10 cellular contexts compared by ENCODE assay signal in the genomic region with DNA sequence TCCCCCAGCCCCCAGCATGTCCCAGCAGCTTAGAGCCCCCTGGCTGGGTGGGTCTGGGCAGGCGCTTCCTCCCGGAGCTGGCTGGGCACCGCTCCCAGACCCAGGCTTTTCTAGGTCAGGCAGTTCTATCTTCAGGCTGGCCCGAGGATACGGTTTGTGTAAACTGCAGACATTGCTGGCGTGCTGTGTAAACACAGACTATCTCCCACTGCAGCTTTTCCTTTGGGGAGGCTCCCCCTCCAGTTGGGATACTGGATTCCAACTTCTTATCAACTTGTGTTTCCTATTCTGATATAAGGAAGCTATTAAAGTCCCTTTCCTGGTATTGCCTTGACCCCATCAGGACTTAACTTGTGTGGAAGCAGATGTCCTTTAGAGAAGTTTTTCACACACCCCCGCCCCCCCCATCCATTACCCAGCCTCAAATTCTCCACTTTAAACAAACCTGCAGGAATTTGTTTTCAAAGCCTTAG. TPM values are rescaled to one million over a fixed set of nuclear protein-coding genes. Genes with fewer than 3 reads are reported as not detected.
DNase-seq lines count a peak whose midpoint lies in the region; ATAC-seq, FAIRE-seq and TF ChIP-seq lines count a peak whose summit lies in the region.
"Had no signal": no experiment of that assay in that cellular context is flagged by ENCODE, and none has a peak within 500 bp of the region (broad histone marks: within the 10 kb centered on the region; RNA-seq: fewer than 3 reads in every experiment).

No MANE protein-coding gene starts in this region.

- peak overlapping the region; percentile 76 for H2AFZ ChIP-seq in K562 (ENCODE audit: low read depth, low read length)

- DNase-seq in COR-L47 (lab: John Stamatoyannopoulos, UW) (peak; percentile 26), K562 (ENCODE audit: extremely low read depth in 1 of 4, low spot score in 3 of 4) (peak; percentile 25 to 42 (median 32)), kidney (peak; percentile 81), posterior cingulate gyrus (peak in 7 of 10 donors; percentile 16 to 87 (median 44)), cortex of kidney (lab: John Stamatoyannopoulos, UW) (no peak), GM20000 (ENCODE audit: low spot score) (no peak), Ammon's horn (ENCODE audit: low spot score) (no peak), T1000 (lab: John Stamatoyannopoulos, UW) (no peak)
- DNase-seq: activated CD8-positive, alpha-beta T cell treated with anti-CD3 and anti-CD28 coated beads for 36 hours; BE2C had no signal

- intact Hi-C loops in K562 (cut with micrococcal nuclease) (no loop called here), kidney (cut with DNase I) (no loop called here), posterior cingulate gyrus (cut with DNase I) (no loop called here)

- no peak for TF ChIP-seq RAD21 in K562 (CRISPR knock-in tag; conservative IDR thresholded peaks at IDR 0.05 in 1 of 2, IDR thresholded peaks at IDR 0.05 in 1 of 2)

- no peak overlapping the region for H3K9ac ChIP-seq in K562 (ENCODE audit: insufficient read depth in 1 of 2, low read depth in 2 of 2, low read length in 2 of 2)
- no peak overlapping the region for H3K9ac ChIP-seq in kidney (ENCODE audit: low read length in 2 of 2)

- H3K4me1 ChIP-seq in K562 (replicated peaks in 1 of 2; ENCODE audit: control insufficient read depth in 2 of 2, insufficient read depth in 2 of 2, low read length in 2 of 2) (peaks cover 0 to 8% of the 10 kb centered on the region in 2 experiments; a peak in 4 of 5 replicates), kidney (ENCODE audit: control insufficient read depth in 1 of 2, insufficient read depth in 1 of 2, low read depth in 1 of 2, low read length in 2 of 2) (peaks cover 2 to 5% of the 10 kb centered on the region in 2 donors)
- H3K4me1 ChIP-seq: BE2C had no signal

- no peak overlapping the region for H3K4me3 ChIP-seq in K562
- H3K4me3 ChIP-seq in kidney (ENCODE audit: low read length in 2 of 2) = no peak overlapping the region

- CTCF ChIA-PET in K562 (lab: Yijun Ruan, JAX; ENCODE audit: low intra/inter-chr PET ratio) = no interaction called here

- FAIRE-seq in K562 (lab: Jason Lieb, UNC) (peak; percentile 84), kidney (lab: Jason Lieb, UNC) (no peak)

- peak; percentile 41; the same call in 1 of the 2 replicates for TF ChIP-seq EP300 in K562 (IDR thresholded peaks at IDR 0.05; ENCODE audit: low read length)

- no peaks in the 10 kb centered on the region for H3K27me3 ChIP-seq in K562 (ENCODE audit: control insufficient read depth in 2 of 2, insufficient read depth in 2 of 2, low read length in 2 of 2)
- H3K27me3 ChIP-seq: BE2C had no signal

- H3K36me3 ChIP-seq in K562 (ENCODE audit: control insufficient read depth, insufficient read depth, low read length) (no peaks in the 10 kb centered on the region), kidney (ENCODE audit: control insufficient read depth in 1 of 2, insufficient read depth in 2 of 2, low read length in 2 of 2) (no peaks in the 10 kb centered on the region)
- H3K36me3 ChIP-seq: BE2C had no signal

- TF ChIP-seq CTCF in K562 (IDR thresholded peaks at IDR 0.05 in 2 of 3, conservative IDR thresholded peaks at IDR 0.05 in 1 of 3; ENCODE audit: insufficient read depth in 2 of 3, low read depth in 1 of 3, low read length in 3 of 3) = no peak
- no peak for TF ChIP-seq CTCF in kidney (IDR thresholded peaks at IDR 0.05; ENCODE audit: borderline replicate concordance, extremely low read depth, insufficient read depth)
- no peak for TF ChIP-seq CTCF in GM20000 (IDR thresholded peaks at IDR 0.05; ENCODE audit: extremely low read depth, missing control alignments)

- no peaks in the 10 kb centered on the region for H3K9me1 ChIP-seq in K562 (ENCODE audit: control insufficient read depth, insufficient read depth, low read length)

- peak; percentile 74 for ATAC-seq in K562
- ATAC-seq: activated CD8-positive, alpha-beta T cell treated with anti-CD3 and anti-CD28 coated beads for 36 hours had no signal

- POLR2A ChIA-PET in K562 (lab: Yijun Ruan, JAX) = interaction anchor here (0.6 to 1.3 kb wide), 4 partner anchors 8 to 42 kb away, joined by 3 to 4 read pairs (median 4); partner anchors contain the start of gene GNA13

- WGBS in K562 (ENCODE audit: insufficient coverage, low coverage, missing lambda C conversion rate) = 21% methylated on average over 7 of the region's 7 CpGs

- H3K27ac ChIP-seq in K562 (ENCODE audit: extremely low read depth, low read depth, low read length) (no peak overlapping the region), kidney (ENCODE audit: low read depth in 2 of 2, low read length in 2 of 2) (no peak overlapping the region)

- peak overlapping the region; percentile 43 for H3K4me2 ChIP-seq in K562 (ENCODE audit: insufficient read depth, low read length)

- no peaks in the 10 kb centered on the region for H4K20me1 ChIP-seq in K562 (replicated peaks; ENCODE audit: control insufficient read depth, insufficient read depth, low read length)

- no peak for TF ChIP-seq POLR2A in K562 (conservative IDR thresholded peaks at IDR 0.05)

- BruUV-seq in K562 (replicated peaks; lab: Mats Ljungman, UMichigan) = no TSS peak

- in situ Hi-C loops in K562 (cut with MboI) = no loop called here

- H3K79me2 ChIP-seq in K562 (ENCODE audit: control insufficient read depth, insufficient read depth, low read length) = no peaks in the 10 kb centered on the region

- H3K9me3 ChIP-seq in K562 (replicated peaks; ENCODE audit: control insufficient read depth, insufficient read depth, low read depth, low read length) (no peaks in the 10 kb centered on the region), kidney (ENCODE audit: control insufficient read depth in 1 of 2, low read length in 2 of 2) (no peaks in the 10 kb centered on the region)
- H3K9me3 ChIP-seq: BE2C had no signal

TF ChIP-seq in K562, 482 proteins besides CTCF, POLR2A, EP300 and RAD21 (continues in another document):
- TF ChIP-seq FOXA3 (CRISPR knock-in tag; conservative IDR thresholded peaks at IDR 0.05 in 1 of 2, IDR thresholded peaks at IDR 0.05 in 1 of 2) = peak; percentile 79 to 93
- TF ChIP-seq FOXK2 (conservative IDR thresholded peaks at IDR 0.05 in 1 of 2, IDR thresholded peaks at IDR 0.05 in 1 of 2; ENCODE audit: low read depth in 2 of 2) = peak; percentile 60 to 62; a peak in 1 of 4 replicates
- TF ChIP-seq, protein P1, sequence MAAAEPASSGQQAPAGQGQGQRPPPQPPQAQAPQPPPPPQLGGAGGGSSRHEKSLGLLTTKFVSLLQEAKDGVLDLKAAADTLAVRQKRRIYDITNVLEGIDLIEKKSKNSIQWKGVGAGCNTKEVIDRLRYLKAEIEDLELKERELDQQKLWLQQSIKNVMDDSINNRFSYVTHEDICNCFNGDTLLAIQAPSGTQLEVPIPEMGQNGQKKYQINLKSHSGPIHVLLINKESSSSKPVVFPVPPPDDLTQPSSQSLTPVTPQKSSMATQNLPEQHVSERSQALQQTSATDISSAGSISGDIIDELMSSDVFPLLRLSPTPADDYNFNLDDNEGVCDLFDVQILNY (CRISPR knock-in tag; IDR thresholded peaks at IDR 0.05) = no peak
- TF ChIP-seq, protein P2, sequence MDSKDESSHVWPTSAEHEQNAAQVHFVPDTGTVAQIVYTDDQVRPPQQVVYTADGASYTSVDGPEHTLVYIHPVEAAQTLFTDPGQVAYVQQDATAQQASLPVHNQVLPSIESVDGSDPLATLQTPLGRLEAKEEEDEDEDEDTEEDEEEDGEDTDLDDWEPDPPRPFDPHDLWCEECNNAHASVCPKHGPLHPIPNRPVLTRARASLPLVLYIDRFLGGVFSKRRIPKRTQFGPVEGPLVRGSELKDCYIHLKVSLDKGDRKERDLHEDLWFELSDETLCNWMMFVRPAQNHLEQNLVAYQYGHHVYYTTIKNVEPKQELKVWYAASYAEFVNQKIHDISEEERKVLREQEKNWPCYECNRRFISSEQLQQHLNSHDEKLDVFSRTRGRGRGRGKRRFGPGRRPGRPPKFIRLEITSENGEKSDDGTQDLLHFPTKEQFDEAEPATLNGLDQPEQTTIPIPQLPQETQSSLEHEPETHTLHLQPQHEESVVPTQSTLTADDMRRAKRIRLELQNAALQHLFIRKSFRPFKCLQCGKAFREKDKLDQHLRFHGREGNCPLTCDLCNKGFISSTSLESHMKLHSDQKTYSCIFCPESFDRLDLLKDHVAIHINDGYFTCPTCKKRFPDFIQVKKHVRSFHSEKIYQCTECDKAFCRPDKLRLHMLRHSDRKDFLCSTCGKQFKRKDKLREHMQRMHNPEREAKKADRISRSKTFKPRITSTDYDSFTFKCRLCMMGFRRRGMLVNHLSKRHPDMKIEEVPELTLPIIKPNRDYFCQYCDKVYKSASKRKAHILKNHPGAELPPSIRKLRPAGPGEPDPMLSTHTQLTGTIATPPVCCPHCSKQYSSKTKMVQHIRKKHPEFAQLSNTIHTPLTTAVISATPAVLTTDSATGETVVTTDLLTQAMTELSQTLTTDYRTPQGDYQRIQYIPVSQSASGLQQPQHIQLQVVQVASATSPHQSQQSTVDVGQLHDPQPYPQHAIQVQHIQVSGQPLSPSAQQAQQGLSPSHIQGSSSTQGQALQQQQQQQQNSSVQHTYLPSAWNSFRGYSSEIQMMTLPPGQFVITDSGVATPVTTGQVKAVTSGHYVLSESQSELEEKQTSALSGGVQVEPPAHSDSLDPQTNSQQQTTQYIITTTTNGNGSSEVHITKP (IDR thresholded peaks at IDR 0.05; ENCODE audit: partially characterized antibody) = peak; percentile 91
- no peak for TF ChIP-seq MAFK (IDR thresholded peaks at IDR 0.05; ENCODE audit: low read length)
- TF ChIP-seq TAL1 (IDR thresholded peaks at IDR 0.05) = peak; percentile 45; the same call in 1 of the 2 replicates

RNA-seq across cellular contexts. Expression of gene GNA13, which starts 18.3 kb away (rescaled TPM):
- 12.0 and 26.6 TPM in 2 replicates for total RNA-seq in K562 (2011; cell fraction: chromatin; rRNA removed; ENCODE audit: low replicate concordance)
- 8.8 and 10.1 TPM in 2 replicates for total RNA-seq in K562 (2011; cell fraction: nucleolus; rRNA removed)
- total RNA-seq in K562 (2011; cell fraction: nucleoplasm; rRNA removed) = 17.5 and 28.5 TPM in 2 replicates
- total RNA-seq in K562 (2014; rRNA removed) (20.5 and 22.2 TPM in 2 replicates), K562 (2014; rRNA removed; fragmentation: Illumina TruSeq; extraction: Trizol) (38.7 and 44.2 TPM in 2 replicates), K562 (2015; rRNA removed; fragmentation: Illumina TruSeq; extraction: Trizol) (35.6 and 38.0 TPM in 2 replicates), K562 (2021) (29.4 and 30.8 TPM in 2 replicates), kidney (45.0 TPM)
- polyA plus RNA-seq in K562 (2011; rRNA removed) (29.3 and 40.5 TPM in 2 replicates), K562 (2014; fragmentation: Illumina TruSeq; extraction: Trizol) (27.6 and 31.3 TPM in 2 replicates), K562 (2014; fragmentation: Nextera tagmentation; extraction: Ambion mirVana) (10 to 100 TPM in 1 of 2 experiments, 1 to 10 TPM in 1; 9.3 to 11.9 TPM), K562 (2014; rRNA removed) (15.5 and 19.2 TPM in 2 replicates), kidney (ENCODE audit: insufficient read depth, low read depth, low replicate concordance) (10.9 TPM)
- 9.9 and 17.5 TPM in 2 replicates for polyA plus RNA-seq in K562 (2011; cell fraction: cytosol; rRNA removed)
- polyA plus RNA-seq in K562 (2011; cell fraction: nucleus; rRNA removed) = 8.6 and 13.7 TPM in 2 replicates
- 21.4 and 28.1 TPM in 2 replicates for polyA plus RNA-seq in K562 (2012)
- polyA minus RNA-seq in K562 (2011; rRNA and poly(A)+ RNA removed) = 67.1 and 72.1 TPM in 2 replicates
- polyA minus RNA-seq in K562 (2011; cell fraction: cytosol; rRNA and poly(A)+ RNA removed) = 15.6 and 21.8 TPM in 2 replicates
- polyA minus RNA-seq in K562 (2011; cell fraction: nucleus; rRNA and poly(A)+ RNA removed) = 10.1 and 17.4 TPM in 2 replicates

Comparison
In these comparisons a context has a peak if more than half of its experiments do, and no peak if none do; other contexts are left out.
1. DNase-seq: peak in COR-L47 (single experiment), K562 (4 of 4), kidney (single experiment) and posterior cingulate gyrus (7 of 10); none in cortex of kidney (single experiment), GM20000 (single experiment), Ammon's horn (single experiment) and T1000 (single experiment).